In genomic region chr14:77760381-77761204, GRCh38 we compare ENCODE assay signal across 8 cellular contexts. TPM values are rescaled to one million over a fixed set of nuclear protein-coding genes. Genes with fewer than 3 reads are reported as not detected.
A peak's percentile ranks its signal among the peaks of the same experiment; 100 is the strongest.
DNase-seq lines count a peak whose midpoint lies in the region; ATAC-seq and TF ChIP-seq lines count a peak whose summit lies in the region.

TSS of gene SNW1 (minus strand) at chr14:77761156. CDS start at chr14:77761127, 29 bp downstream.

- H3K27me3 ChIP-seq in suprapubic skin: no peaks in the 10 kb centered on the region

- H3K4me3 ChIP-seq in suprapubic skin: peak within 1 kb of the TSS; percentile 97

- DNase-seq in EH (ENCODE audit: low read depth) (peak; percentile 95), SK-N-DZ (ENCODE audit: low spot score) (peak; percentile 94), globus pallidus (ENCODE audit: low spot score) (peak; percentile 96), nucleus accumbens (lab: John Stamatoyannopoulos, UW) (peak; percentile 7 to 97 (median 89)), suprapubic skin (ENCODE audit: low spot score in 2 of 2) (peak; percentile 94 to 95)
- DNase-seq in activated naive CD4-positive, alpha-beta T cell treated with anti-CD3 and anti-CD28 coated beads, Interleukin-2, amount 10 ng/mL, durations not matched to agents 7 days and 5 days: peak; percentile 94

- peak; percentile 94 for ATAC-seq in GM21576 (IDR thresholded peaks at IDR 0.05; ENCODE audit: unreplicated experiment)

- TF ChIP-seq POLR2A in suprapubic skin (IDR thresholded peaks at IDR 0.05): peak; percentile 38 to 84

- H3K27ac ChIP-seq in suprapubic skin: peak within 1 kb of the TSS; percentile 94

- H3K27ac Mint-ChIP-seq in activated naive CD4-positive, alpha-beta T cell treated with anti-CD3 and anti-CD28 coated beads, Interleukin-2, amount 10 ng/mL, durations not matched to agents 7 days and 5 days: peak within 1 kb of the TSS; percentile 96

- no peak for TF ChIP-seq CTCF in suprapubic skin (IDR thresholded peaks at IDR 0.05)

- H3K4me1 ChIP-seq in suprapubic skin: peaks cover 29% of the 10 kb centered on the region

- no peaks in the 10 kb centered on the region for H3K9me3 Mint-ChIP-seq in activated naive CD4-positive, alpha-beta T cell treated with anti-CD3 and anti-CD28 coated beads, Interleukin-2, amount 10 ng/mL, durations not matched to agents 7 days and 5 days

- 0 out of 2 replicates have a peak, but pooled peaks have one; percentile 15 for TF ChIP-seq EP300 in Ishikawa (IDR thresholded peaks at IDR 0.05; ENCODE audit: borderline replicate concordance)
- TF ChIP-seq EP300 in suprapubic skin (IDR thresholded peaks at IDR 0.05): no peak

- H3K36me3 Mint-ChIP-seq in activated naive CD4-positive, alpha-beta T cell treated with anti-CD3 and anti-CD28 coated beads, Interleukin-2, amount 10 ng/mL, durations not matched to agents 7 days and 5 days: peaks cover 23% of the 10 kb centered on the region

- H3K4me1 Mint-ChIP-seq in activated naive CD4-positive, alpha-beta T cell treated with anti-CD3 and anti-CD28 coated beads, Interleukin-2, amount 10 ng/mL, durations not matched to agents 7 days and 5 days: peaks cover 37% of the 10 kb centered on the region

- under 1% methylated on average over 49 of the region's 60 CpGs for WGBS in suprapubic skin

- peaks cover 4% of the 10 kb centered on the region for H3K27me3 Mint-ChIP-seq in activated naive CD4-positive, alpha-beta T cell treated with anti-CD3 and anti-CD28 coated beads, Interleukin-2, amount 10 ng/mL, durations not matched to agents 7 days and 5 days

- no peak for TF ChIP-seq RAD21 in Ishikawa (IDR thresholded peaks at IDR 0.05; ENCODE audit: low read depth)

- H3K36me3 ChIP-seq in suprapubic skin: no peaks in the 10 kb centered on the region

- CTCF ChIA-PET in activated naive CD4-positive, alpha-beta T cell treated with anti-CD3 and anti-CD28 coated beads, Interleukin-2, amount 10 ng/mL, durations not matched to agents 7 days and 5 days (lab: Charles Lee): interaction anchor here (0.7 kb wide), 1 partner anchor 22 kb away, joined by 3 read pairs; no protein-coding TSS in a partner anchor

- H3K4me3 Mint-ChIP-seq in activated naive CD4-positive, alpha-beta T cell treated with anti-CD3 and anti-CD28 coated beads, Interleukin-2, amount 10 ng/mL, durations not matched to agents 7 days and 5 days: peak within 1 kb of the TSS; percentile 95

- no peaks in the 10 kb centered on the region for H3K9me3 ChIP-seq in suprapubic skin

TF ChIP-seq in Ishikawa, 13 proteins besides CTCF, POLR2A, EP300 and RAD21:
- no peak for TF ChIP-seq USF1 (IDR thresholded peaks at IDR 0.05)
- no peak for TF ChIP-seq CEBPB (IDR thresholded peaks at IDR 0.05)
- no peak for TF ChIP-seq EGR1 (IDR thresholded peaks at IDR 0.05)
- TF ChIP-seq, protein P1, sequence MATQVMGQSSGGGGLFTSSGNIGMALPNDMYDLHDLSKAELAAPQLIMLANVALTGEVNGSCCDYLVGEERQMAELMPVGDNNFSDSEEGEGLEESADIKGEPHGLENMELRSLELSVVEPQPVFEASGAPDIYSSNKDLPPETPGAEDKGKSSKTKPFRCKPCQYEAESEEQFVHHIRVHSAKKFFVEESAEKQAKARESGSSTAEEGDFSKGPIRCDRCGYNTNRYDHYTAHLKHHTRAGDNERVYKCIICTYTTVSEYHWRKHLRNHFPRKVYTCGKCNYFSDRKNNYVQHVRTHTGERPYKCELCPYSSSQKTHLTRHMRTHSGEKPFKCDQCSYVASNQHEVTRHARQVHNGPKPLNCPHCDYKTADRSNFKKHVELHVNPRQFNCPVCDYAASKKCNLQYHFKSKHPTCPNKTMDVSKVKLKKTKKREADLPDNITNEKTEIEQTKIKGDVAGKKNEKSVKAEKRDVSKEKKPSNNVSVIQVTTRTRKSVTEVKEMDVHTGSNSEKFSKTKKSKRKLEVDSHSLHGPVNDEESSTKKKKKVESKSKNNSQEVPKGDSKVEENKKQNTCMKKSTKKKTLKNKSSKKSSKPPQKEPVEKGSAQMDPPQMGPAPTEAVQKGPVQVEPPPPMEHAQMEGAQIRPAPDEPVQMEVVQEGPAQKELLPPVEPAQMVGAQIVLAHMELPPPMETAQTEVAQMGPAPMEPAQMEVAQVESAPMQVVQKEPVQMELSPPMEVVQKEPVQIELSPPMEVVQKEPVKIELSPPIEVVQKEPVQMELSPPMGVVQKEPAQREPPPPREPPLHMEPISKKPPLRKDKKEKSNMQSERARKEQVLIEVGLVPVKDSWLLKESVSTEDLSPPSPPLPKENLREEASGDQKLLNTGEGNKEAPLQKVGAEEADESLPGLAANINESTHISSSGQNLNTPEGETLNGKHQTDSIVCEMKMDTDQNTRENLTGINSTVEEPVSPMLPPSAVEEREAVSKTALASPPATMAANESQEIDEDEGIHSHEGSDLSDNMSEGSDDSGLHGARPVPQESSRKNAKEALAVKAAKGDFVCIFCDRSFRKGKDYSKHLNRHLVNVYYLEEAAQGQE (IDR thresholded peaks at IDR 0.05; ENCODE audit: low read depth): no peak
- TF ChIP-seq TAF1 (IDR thresholded peaks at IDR 0.05; ENCODE audit: low read depth): peak; percentile 72
- peak; percentile 92 for TF ChIP-seq YY1 (IDR thresholded peaks at IDR 0.05; ENCODE audit: low read depth)
- no peak for TF ChIP-seq CREB1 (IDR thresholded peaks at IDR 0.05; ENCODE audit: low read depth)
- TF ChIP-seq, protein P2, sequence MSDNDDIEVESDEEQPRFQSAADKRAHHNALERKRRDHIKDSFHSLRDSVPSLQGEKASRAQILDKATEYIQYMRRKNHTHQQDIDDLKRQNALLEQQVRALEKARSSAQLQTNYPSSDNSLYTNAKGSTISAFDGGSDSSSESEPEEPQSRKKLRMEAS (IDR thresholded peaks at IDR 0.05): peak; percentile 32; the same call in 1 of the 2 replicates
TF ChIP-seq in Ishikawa: peak in this region for 3.

RNA-seq across cellular contexts. Expression of gene SNW1, which starts in this region (rescaled TPM):
- 72.9 and 86.2 TPM in 2 replicates for polyA plus RNA-seq in SK-N-DZ (2014; cell fraction: cytosol; rRNA removed)
- 48.4 and 68.7 TPM in 2 replicates for polyA plus RNA-seq in SK-N-DZ (2014; cell fraction: nucleus; rRNA removed)
- 10 to 100 TPM; 48.8 to 85.1 (median 57.4) TPM for total RNA-seq in suprapubic skin

Comparison
In these comparisons a context has a peak if more than half of its experiments do, and no peak if none do; other contexts are left out.
1. Peak in every context shown above with its lines: DNase-seq, ATAC-seq, H3K4me3 ChIP-seq and H3K27ac ChIP-seq.